ENCODE assay signal across 1 cellular context in genomic region chr2:219003267-219003634, GRCh38.
TF ChIP-seq lines count a peak whose summit lies in the region.

No MANE protein-coding gene starts in this region.

TF ChIP-seq in HCT116, 20 proteins besides CTCF, POLR2A, EP300 and RAD21 (continued from another document):
- TF ChIP-seq FOSL1 (IDR thresholded peaks at IDR 0.05; ENCODE audit: low read depth) (no peak), EGR1 (IDR thresholded peaks at IDR 0.05; ENCODE audit: low read depth) (no peak), REST (IDR thresholded peaks at IDR 0.05; ENCODE audit: low read depth) (no peak), POLR2AphosphoS5 (IDR thresholded peaks at IDR 0.05; ENCODE audit: low read depth, low read length) (no peak), CBX3 (IDR thresholded peaks at IDR 0.05; ENCODE audit: low read depth) (no peak), ZBTB33 (IDR thresholded peaks at IDR 0.05; ENCODE audit: extremely low read depth, insufficient replicate concordance, low read length) (no peak), EZH2 (IDR thresholded peaks at IDR 0.05) (no peak)
- TF ChIP-seq, protein P1, sequence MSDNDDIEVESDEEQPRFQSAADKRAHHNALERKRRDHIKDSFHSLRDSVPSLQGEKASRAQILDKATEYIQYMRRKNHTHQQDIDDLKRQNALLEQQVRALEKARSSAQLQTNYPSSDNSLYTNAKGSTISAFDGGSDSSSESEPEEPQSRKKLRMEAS (IDR thresholded peaks at IDR 0.05): no peak
TF ChIP-seq in HCT116: peak in this region for 0.
